Comparison of ENCODE assay signal across 7 cellular contexts in genomic region chr15:75443972-75444453, GRCh38. TPM values are rescaled to one million over a fixed set of nuclear protein-coding genes. Genes with fewer than 3 reads are reported as not detected.
DNase-seq lines count a peak whose midpoint lies in the region; ATAC-seq and TF ChIP-seq lines count a peak whose summit lies in the region.
"Not testable (repeated sequence)": the region's sequence is repeated elsewhere in the genome, so short reads cannot be mapped to it uniquely, and the experiment has no call there.

No MANE protein-coding gene starts in this region.

- H3K4me1 Mint-ChIP-seq in T-helper 2 cell treated with Interferon-gamma antibody and Interleukin-4, amounts not matched to agents 5 μg/mL and 100 μg/mL, for 36 hours (ENCODE audit: low read depth): peaks cover 26% of the 10 kb centered on the region
- H3K4me1 Mint-ChIP-seq in activated naive CD8-positive, alpha-beta T cell treated with anti-CD3 and anti-CD28 coated beads for 36 hours: peaks cover 47% of the 10 kb centered on the region
- peaks cover 12% of the 10 kb centered on the region for H3K4me1 Mint-ChIP-seq in chondrocyte (ENCODE audit: low read depth)
- peaks cover 17 to 61% (median 59%) of the 10 kb centered on the region in 4 donors for H3K4me1 Mint-ChIP-seq in naive thymus-derived CD8-positive, alpha-beta T cell

- POLR2A ChIA-PET in naive thymus-derived CD8-positive, alpha-beta T cell (lab: Charles Lee): interaction anchor here (0.6 to 5.5 kb wide), 3 partner anchors 8 to 65 kb away, joined by 3 to 25 read pairs (median 3); no protein-coding TSS in a partner anchor

- not testable (repeated sequence) for H3K4me3 Mint-ChIP-seq in T-helper 2 cell treated with Interferon-gamma antibody and Interleukin-4, amounts not matched to agents 5 μg/mL and 100 μg/mL, for 36 hours; activated naive CD8-positive, alpha-beta T cell treated with anti-CD3 and anti-CD28 coated beads for 36 hours; chondrocyte (ENCODE audit: unreplicated experiment); naive thymus-derived CD8-positive, alpha-beta T cell

- not testable (repeated sequence) for TF ChIP-seq CTCF in chondrocyte (IDR thresholded peaks at IDR 0.05)

- H3K36me3 Mint-ChIP-seq in T-helper 2 cell treated with Interferon-gamma antibody and Interleukin-4, amounts not matched to agents 5 μg/mL and 100 μg/mL, for 36 hours (ENCODE audit: low read depth): peaks cover 29% of the 10 kb centered on the region
- peaks cover 41% of the 10 kb centered on the region for H3K36me3 Mint-ChIP-seq in activated naive CD8-positive, alpha-beta T cell treated with anti-CD3 and anti-CD28 coated beads for 36 hours
- H3K36me3 Mint-ChIP-seq in chondrocyte (ENCODE audit: low read depth): not testable (repeated sequence)
- H3K36me3 Mint-ChIP-seq in naive thymus-derived CD8-positive, alpha-beta T cell: peaks cover 0 to 38% (median 3%) of the 10 kb centered on the region in 3 donors

- H3K9me3 Mint-ChIP-seq in T-helper 2 cell treated with Interferon-gamma antibody and Interleukin-4, amounts not matched to agents 5 μg/mL and 100 μg/mL, for 36 hours; activated naive CD8-positive, alpha-beta T cell treated with anti-CD3 and anti-CD28 coated beads for 36 hours; chondrocyte (ENCODE audit: low read depth); naive thymus-derived CD8-positive, alpha-beta T cell: not testable (repeated sequence)

- DNase-seq in EL (peak; percentile 70), M059J (ENCODE audit: low read depth) (peak; percentile 29), fibroblast of peridontal ligament (ENCODE audit: extremely low read depth) (peak; percentile 80)
- not testable (repeated sequence) for DNase-seq in T-helper 2 cell treated with Interferon-gamma antibody and Interleukin-4, amounts not matched to agents 5 μg/mL and 100 μg/mL, for 36 hours (ENCODE audit: low spot score); activated naive CD8-positive, alpha-beta T cell treated with anti-CD3 and anti-CD28 coated beads for 36 hours; chondrocyte (ENCODE audit: low spot score); naive thymus-derived CD8-positive, alpha-beta T cell

- ATAC-seq in naive thymus-derived CD8-positive, alpha-beta T cell: not testable (repeated sequence)

- peak overlapping the region; percentile 41 for H3K27ac Mint-ChIP-seq in T-helper 2 cell treated with Interferon-gamma antibody and Interleukin-4, amounts not matched to agents 5 μg/mL and 100 μg/mL, for 36 hours
- H3K27ac Mint-ChIP-seq in activated naive CD8-positive, alpha-beta T cell treated with anti-CD3 and anti-CD28 coated beads for 36 hours: peak overlapping the region; percentile 76
- H3K27ac Mint-ChIP-seq in chondrocyte (ENCODE audit: unreplicated experiment): peak overlapping the region; percentile 89
- H3K27ac Mint-ChIP-seq in naive thymus-derived CD8-positive, alpha-beta T cell: peak overlapping the region in 6 of 10 donors; percentile 1 to 49 (median 46)

- not testable (repeated sequence) for H3K27me3 Mint-ChIP-seq in T-helper 2 cell treated with Interferon-gamma antibody and Interleukin-4, amounts not matched to agents 5 μg/mL and 100 μg/mL, for 36 hours (ENCODE audit: low read depth); activated naive CD8-positive, alpha-beta T cell treated with anti-CD3 and anti-CD28 coated beads for 36 hours; chondrocyte (ENCODE audit: low read depth); naive thymus-derived CD8-positive, alpha-beta T cell

RNA-seq across cellular contexts. Expression of gene SIN3A, which starts 7.5 kb away (rescaled TPM):
- 38.5 and 39.7 TPM in 2 replicates for total RNA-seq in M059J (2014; rRNA removed; shearing (Covaris generic))
- 10 to 100 TPM; 74.2 to 77.0 TPM for total RNA-seq in activated naive CD8-positive, alpha-beta T cell treated with anti-CD3 and anti-CD28 coated beads for 36 hours
- total RNA-seq in chondrocyte: 39.3 to 50.9 TPM (median 44.9 TPM) in 3 replicates
- 100 to 1,000 TPM; 130 to 137 TPM for total RNA-seq in naive thymus-derived CD8-positive, alpha-beta T cell
- 10 to 100 TPM; 12.4 to 17.0 (median 12.7) TPM for polyA plus RNA-seq in naive thymus-derived CD8-positive, alpha-beta T cell
